9 cellular contexts compared by ENCODE assay signal in the genomic region with DNA sequence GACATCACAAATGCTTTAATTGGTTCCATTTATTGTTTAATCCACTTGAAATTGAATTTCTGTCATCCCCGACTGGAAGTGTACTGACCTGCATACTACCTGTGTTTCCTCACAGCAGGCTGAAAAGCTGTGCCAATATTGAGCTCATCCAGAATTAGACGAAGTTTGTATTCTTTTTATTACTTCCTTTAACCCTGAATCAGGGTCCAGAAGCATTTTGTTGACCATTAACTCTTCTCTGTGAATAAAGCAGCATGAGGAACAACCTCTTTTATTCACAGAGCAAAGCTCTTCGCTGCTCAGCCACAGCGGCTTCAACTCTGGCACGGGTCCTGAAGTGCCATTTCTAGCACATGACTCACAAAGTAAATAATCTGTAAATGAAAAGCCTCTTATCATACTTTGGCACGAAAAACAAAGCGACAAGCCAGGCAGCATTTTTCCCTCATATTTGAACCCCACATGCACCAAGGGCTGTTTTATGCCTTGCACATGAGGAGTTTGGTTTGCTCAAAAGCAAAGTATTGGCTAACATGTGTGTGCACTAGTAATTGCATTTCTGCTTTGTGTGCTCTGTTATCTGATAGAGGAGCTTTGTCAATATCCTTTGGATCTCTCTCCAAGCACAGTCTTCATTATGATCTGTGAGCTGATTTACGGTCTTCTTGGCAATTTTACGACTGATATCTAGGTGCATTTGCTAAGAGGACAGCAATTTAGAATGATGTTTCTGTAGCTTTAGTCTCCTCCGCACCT. TPM values are rescaled to one million over a fixed set of nuclear protein-coding genes. Genes with fewer than 3 reads are reported as not detected.
DNase-seq lines count a peak whose midpoint lies in the region; ATAC-seq lines count a peak whose summit lies in the region.
"Had no signal": no experiment of that assay in that cellular context is flagged by ENCODE, and none has a peak within 500 bp of the region (broad histone marks: within the 10 kb centered on the region; RNA-seq: fewer than 3 reads in every experiment).

No MANE protein-coding gene starts in this region.

- no peak overlapping the region for H3K9ac ChIP-seq in rectal smooth muscle tissue (ENCODE audit: low read length)

- no peak for ATAC-seq in GM21529 (IDR thresholded peaks at IDR 0.05; ENCODE audit: unreplicated experiment)

- H3K4me1 ChIP-seq in rectal smooth muscle tissue (ENCODE audit: control insufficient read depth, insufficient read depth, low read length): peaks cover 19% of the 10 kb centered on the region

- H3K4me3 ChIP-seq in rectal smooth muscle tissue (ENCODE audit: low read length): peak overlapping the region; percentile 26

- H3K27me3 ChIP-seq in rectal smooth muscle tissue (ENCODE audit: control insufficient read depth, insufficient read depth, low read length): no peaks in the 10 kb centered on the region

- H3K27ac ChIP-seq in rectal smooth muscle tissue (ENCODE audit: low read depth, low read length): peak overlapping the region; percentile 88

- H3K36me3 ChIP-seq in rectal smooth muscle tissue (ENCODE audit: control insufficient read depth, insufficient read depth, low read length): no peaks in the 10 kb centered on the region

- DNase-seq in A172 (ENCODE audit: low spot score) (peak; percentile 79), M059J (ENCODE audit: low read depth) (peak; percentile 89), T1000 (lab: John Stamatoyannopoulos, UW) (peak; percentile 50), glomerular endothelial cell (ENCODE audit: extremely low read depth, low read depth, low spot score) (peak; percentile 48), T-helper 1 cell (no peak)
- no peak for DNase-seq in effector CD8-positive, alpha-beta T cell (lab: John Stamatoyannopoulos, UW)
- DNase-seq: CD4-positive, CD25-positive, alpha-beta regulatory T cell had no signal

RNA-seq across cellular contexts. Expression of a gene that starts 33.0 kb away (rescaled TPM):
- total RNA-seq in A172 (2014; rRNA removed; shearing (Covaris generic)): not detected in 2 replicates
- not detected in 2 replicates for total RNA-seq in M059J (2014; rRNA removed; shearing (Covaris generic))
- total RNA-seq in glomerular endothelial cell: not detected in 2 replicates
- total RNA-seq: CD4-positive, CD25-positive, alpha-beta regulatory T cell had no signal

RNA-seq across cellular contexts. Expression of a gene that starts 52.4 kb away (rescaled TPM):
- 20.1 and 20.9 TPM in 2 replicates for total RNA-seq in A172 (2014; rRNA removed; shearing (Covaris generic))
- total RNA-seq in M059J (2014; rRNA removed; shearing (Covaris generic)): 12.2 and 18.4 TPM in 2 replicates
- 49.6 and 50.9 TPM in 2 replicates for total RNA-seq in glomerular endothelial cell

RNA-seq across cellular contexts. Expression of a gene that starts 57.8 kb away (rescaled TPM):
- 4.9 and 8.7 TPM in 2 replicates for total RNA-seq in A172 (2014; rRNA removed; shearing (Covaris generic))
- total RNA-seq in M059J (2014; rRNA removed; shearing (Covaris generic)): 14.8 and 22.6 TPM in 2 replicates
- total RNA-seq in glomerular endothelial cell: 0.87 and 4.7 TPM in 2 replicates

Comparison
In these comparisons a context has a peak if more than half of its experiments do, and no peak if none do; other contexts are left out.
1. DNase-seq: peak in A172 (single experiment), M059J (single experiment), T1000 (single experiment) and glomerular endothelial cell (single experiment); none in effector CD8-positive, alpha-beta T cell (single experiment) and T-helper 1 cell (0 of 5).